24 cellular contexts compared by ENCODE assay signal in genomic region chr16:72060405-72060804, GRCh38. TPM values are rescaled to one million over a fixed set of nuclear protein-coding genes. Genes with fewer than 3 reads are reported as not detected.
A peak's percentile ranks its signal among the peaks of the same experiment; 100 is the strongest.
DNase-seq lines count a peak whose midpoint lies in the region; ATAC-seq, FAIRE-seq and TF ChIP-seq lines count a peak whose summit lies in the region.
"Had no signal": no experiment of that assay in that cellular context is flagged by ENCODE, and none has a peak within 500 bp of the region (broad histone marks: within the 10 kb centered on the region; RNA-seq: fewer than 3 reads in every experiment).

No MANE protein-coding gene starts in this region.

- 0 out of 2 replicates have a peak, but pooled peaks cover 4% of the 10 kb centered on the region for H3K9me3 ChIP-seq in HepG2 (ENCODE audit: low read length)
- no peaks in the 10 kb centered on the region for H3K9me3 ChIP-seq in neutrophil
- H3K9me3 ChIP-seq: A549, BE2C, Caco-2 had no signal

- no peak overlapping the region for H3K4me3 ChIP-seq in HepG2 (replicated peaks in 1 of 3; ENCODE audit: insufficient read depth in 1 of 3, low read depth in 2 of 3, low read length in 3 of 3)
- H3K4me3 ChIP-seq in neutrophil (ENCODE audit: low read depth in 1 of 2, low read length in 1 of 2) = no peak overlapping the region
- H3K4me3 ChIP-seq: A549; BLaER1 treated with 17β-estradiol and CSF1 and Interleukin-3, amounts not matched to agents 10 nM and 100 nM; GM12878; GM23248 had no signal

- no peak overlapping the region for H3K4me2 ChIP-seq in HepG2 (ENCODE audit: low read depth, low read length)
- H3K4me2 ChIP-seq: A549; BLaER1 treated with 17β-estradiol and CSF1 and Interleukin-3, amounts not matched to agents 10 nM and 100 nM had no signal

- peaks cover 3% of the 10 kb centered on the region for H3K79me2 ChIP-seq in HepG2 (ENCODE audit: insufficient read depth, low read length)

- CTCF ChIA-PET in HepG2 (lab: Yijun Ruan, JAX; ENCODE audit: low intra/inter-chr PET ratio, low total read pairs) = no interaction called here
- CTCF ChIA-PET in activated CD4-positive, alpha-beta T cell treated with anti-CD3 and anti-CD28 coated beads, Interleukin-2, amount 10 ng/mL, durations not matched to agents 7 days and 5 days (lab: Charles Lee) = no interaction called here

- H3K27me3 Mint-ChIP-seq in activated CD4-positive, alpha-beta T cell treated with anti-CD3 and anti-CD28 coated beads, Interleukin-2, amount 10 ng/mL, durations not matched to agents 7 days and 5 days = no peaks in the 10 kb centered on the region

- TSS peak; percentile 50 for BruUV-seq in HepG2 (replicated peaks; lab: Mats Ljungman, UMichigan)

- TF ChIP-seq RAD21 in HepG2 (CRISPR knock-in tag; IDR thresholded peaks at IDR 0.05) = no peak

- no peaks in the 10 kb centered on the region for H3K27me3 ChIP-seq in HepG2 (ENCODE audit: control insufficient read depth in 1 of 2, insufficient read depth in 2 of 2, low read length in 2 of 2)
- no peaks in the 10 kb centered on the region for H3K27me3 ChIP-seq in neutrophil
- H3K27me3 ChIP-seq: BE2C; BLaER1 treated with 17β-estradiol and CSF1 and Interleukin-3, amounts not matched to agents 10 nM and 100 nM had no signal

- POLR2A ChIA-PET in HepG2 (lab: Yijun Ruan, JAX) = interaction anchor here (1.8 kb wide), 1 partner anchor 13 kb away, joined by 9 read pairs; no protein-coding TSS in a partner anchor
- POLR2A ChIA-PET in activated CD4-positive, alpha-beta T cell treated with anti-CD3 and anti-CD28 coated beads, Interleukin-2, amount 10 ng/mL, durations not matched to agents 7 days and 5 days (lab: Charles Lee) = no interaction called here

- in situ Hi-C loops in G401 (cut with HindIII; ENCODE audit: low sequenced_read_pairs) (no loop called here), HepG2 (cut with HindIII; ENCODE audit: extremely low pct_ligation_motif_present, low pct_unique_long_range_greater_than_20kb) (no loop called here)

- no peak overlapping the region for H3K27ac Mint-ChIP-seq in activated CD4-positive, alpha-beta T cell treated with anti-CD3 and anti-CD28 coated beads, Interleukin-2, amount 10 ng/mL, durations not matched to agents 7 days and 5 days
- H3K27ac Mint-ChIP-seq: CD8-positive, alpha-beta T cell had no signal

- TF ChIP-seq CTCF in HepG2 (CRISPR knock-in tag; IDR thresholded peaks at IDR 0.05) = no peak
- no peak for TF ChIP-seq CTCF in neutrophil (IDR thresholded peaks at IDR 0.05)

- H3K4me1 ChIP-seq in HepG2 (ENCODE audit: insufficient read depth, low read length) (peaks cover 61% of the 10 kb centered on the region), neutrophil (ENCODE audit: control insufficient read depth in 1 of 2, insufficient read depth in 1 of 2, low read depth in 1 of 2, low read length in 1 of 2) (peaks cover 9 to 13% of the 10 kb centered on the region in 2 experiments)
- H3K4me1 ChIP-seq: A549; BE2C; BLaER1 treated with 17β-estradiol and CSF1 and Interleukin-3, amounts not matched to agents 10 nM and 100 nM; Caco-2 had no signal

- no peak for ATAC-seq in HepG2
- ATAC-seq: A549; CD8-positive, alpha-beta T cell; GM12878 had no signal

- H3K9ac ChIP-seq in HepG2 (ENCODE audit: insufficient read depth, low read depth, low read length) = no peak overlapping the region
- H3K9ac ChIP-seq: BLaER1 treated with 17β-estradiol and CSF1 and Interleukin-3, amounts not matched to agents 10 nM and 100 nM; GM23248 had no signal

- no peak for FAIRE-seq in HepG2 (lab: Jason Lieb, UNC)
- FAIRE-seq: GM12878, GM19239, H1 had no signal

- H3K27ac ChIP-seq in HepG2 (ENCODE audit: extremely low read length, insufficient read depth, low read length) (no peak overlapping the region), neutrophil (peak overlapping the region; percentile 39)
- H3K27ac ChIP-seq: A549; BLaER1 treated with 17β-estradiol and CSF1 and Interleukin-3, amounts not matched to agents 10 nM and 100 nM; GM23248 had no signal

- WGBS in HepG2 (ENCODE audit: low lambda C conversion rate) = 97% methylated on average over 9 of the region's 9 CpGs

- peak; percentile 29 for DNase-seq in G401 (ENCODE audit: low spot score)
- DNase-seq in cerebellar cortex (ENCODE audit: low spot score) = peak; percentile 8
- DNase-seq in HepG2 (ENCODE audit: low spot score) = no peak
- DNase-seq in RKO (ENCODE audit: low spot score) = no peak
- no peak for DNase-seq in activated CD4-positive, alpha-beta T cell treated with anti-CD3 and anti-CD28 coated beads, Interleukin-2, amount 10 ng/mL, durations not matched to agents 7 days and 5 days
- no peak for DNase-seq in NCI-H1105 treated with DMSO at 0.1 percent for 48 hours (lab: John Stamatoyannopoulos, UW)
- DNase-seq: 8988T; ACHN; AML-193; BE2C; Caco-2; CD8-positive, alpha-beta T cell; DMS153; DND-41; GDM1; GM23248; H7; HCEC 1CT had no signal

- H2AFZ ChIP-seq in HepG2 (ENCODE audit: low read length) = no peak overlapping the region
- H2AFZ ChIP-seq: GM23248 had no signal

- no peaks in the 10 kb centered on the region for H3K9me3 Mint-ChIP-seq in activated CD4-positive, alpha-beta T cell treated with anti-CD3 and anti-CD28 coated beads, Interleukin-2, amount 10 ng/mL, durations not matched to agents 7 days and 5 days
- H3K9me3 Mint-ChIP-seq: CD8-positive, alpha-beta T cell had no signal

- H3K4me3 Mint-ChIP-seq in activated CD4-positive, alpha-beta T cell treated with anti-CD3 and anti-CD28 coated beads, Interleukin-2, amount 10 ng/mL, durations not matched to agents 7 days and 5 days = no peak overlapping the region
- H3K4me3 Mint-ChIP-seq: CD8-positive, alpha-beta T cell had no signal

- H3K36me3 ChIP-seq in HepG2 (replicated peaks in 1 of 2; ENCODE audit: control insufficient read depth in 1 of 2, insufficient read depth in 2 of 2, low read length in 2 of 2) (peaks cover 0 to 3% of the 10 kb centered on the region in 2 experiments; a peak in 2 of 5 replicates), neutrophil (peaks cover 10% of the 10 kb centered on the region)
- H3K36me3 ChIP-seq: BE2C had no signal

- H4K20me1 ChIP-seq in HepG2 (ENCODE audit: insufficient read depth, low read length) = no peaks in the 10 kb centered on the region
- H4K20me1 ChIP-seq: BLaER1 treated with 17β-estradiol and CSF1 and Interleukin-3, amounts not matched to agents 10 nM and 100 nM had no signal

- intact Hi-C loops in HepG2 (cut with micrococcal nuclease; ENCODE audit: unreplicated experiment) = no loop called here

- no peaks in the 10 kb centered on the region for H3K4me1 Mint-ChIP-seq in activated CD4-positive, alpha-beta T cell treated with anti-CD3 and anti-CD28 coated beads, Interleukin-2, amount 10 ng/mL, durations not matched to agents 7 days and 5 days

- no peaks in the 10 kb centered on the region for H3K36me3 Mint-ChIP-seq in activated CD4-positive, alpha-beta T cell treated with anti-CD3 and anti-CD28 coated beads, Interleukin-2, amount 10 ng/mL, durations not matched to agents 7 days and 5 days (ENCODE audit: low read depth)

- no peak for TF ChIP-seq EP300 in HepG2 (IDR thresholded peaks at IDR 0.05; ENCODE audit: low read depth in 2 of 2, low read length in 2 of 2)
- TF ChIP-seq EP300 in HepG2 (CRISPR knock-in tag; IDR thresholded peaks at IDR 0.05; ENCODE audit: borderline replicate concordance) = no peak

- no peak for TF ChIP-seq POLR2A in HepG2 (IDR thresholded peaks at IDR 0.05; ENCODE audit: insufficient read depth in 1 of 2, low read depth in 2 of 2, low read length in 2 of 2)

RNA-seq across cellular contexts. Expression of gene HPR, which starts 2.6 kb away (rescaled TPM):
- not detected in 2 replicates for total RNA-seq in G401 (2014; rRNA removed; shearing (Covaris generic))
- 29.5 and 50.5 TPM in 2 replicates for total RNA-seq in HepG2 (2016; rRNA removed; fragmentation: Illumina TruSeq; extraction: Trizol)
- 12.5 and 12.9 TPM in 2 replicates for total RNA-seq in HepG2 (2016; cell fraction: cytosol; rRNA removed; fragmentation: Illumina TruSeq; extraction: Trizol; ENCODE audit: low read depth)
- total RNA-seq in HepG2 (2016; cell fraction: insoluble cytoplasmic fraction; rRNA removed; fragmentation: Illumina TruSeq; extraction: Trizol) = 30.8 and 52.5 TPM in 2 replicates
- total RNA-seq in HepG2 (2016; cell fraction: membrane; rRNA removed; fragmentation: Illumina TruSeq; extraction: Trizol) = 17.8 and 19.1 TPM in 2 replicates
- 41.5 and 48.6 TPM in 2 replicates for total RNA-seq in HepG2 (2016; cell fraction: nucleus; rRNA removed; fragmentation: Illumina TruSeq; extraction: Trizol)
- polyA plus RNA-seq in HepG2 (2011; rRNA removed) = 107 and 123 TPM in 2 replicates
- 94.0 and 130 TPM in 2 replicates for polyA plus RNA-seq in HepG2 (2011; cell fraction: cytosol; rRNA removed)
- 62.2 and 82.7 TPM in 2 replicates for polyA plus RNA-seq in HepG2 (2011; cell fraction: nucleus; rRNA removed)
- 33.5 and 49.7 TPM in 2 replicates for polyA plus RNA-seq in HepG2 (2012)
- polyA plus RNA-seq in HepG2 (2016; cell fraction: cytosol; fragmentation: Illumina TruSeq; extraction: Trizol; ENCODE audit: low read depth) = 10.7 and 12.1 TPM in 2 replicates
- polyA plus RNA-seq in HepG2 (2016; cell fraction: insoluble cytoplasmic fraction; fragmentation: Illumina TruSeq; extraction: Trizol; ENCODE audit: low read depth) = 25.0 and 25.5 TPM in 2 replicates
- 10.2 and 13.0 TPM in 2 replicates for polyA plus RNA-seq in HepG2 (2016; cell fraction: membrane; fragmentation: Illumina TruSeq; extraction: Trizol; ENCODE audit: low read depth)
- polyA plus RNA-seq in HepG2 (2016; cell fraction: nucleus; fragmentation: Illumina TruSeq; extraction: Trizol; ENCODE audit: insufficient read depth, low read depth) = 77.3 and 85.6 TPM in 2 replicates
- polyA minus RNA-seq in HepG2 (2011; rRNA and poly(A)+ RNA removed; ENCODE audit: low replicate concordance) = 45.3 TPM in 1 of 2 replicates, not detected in the other
- 27.7 and 38.2 TPM in 2 replicates for polyA minus RNA-seq in HepG2 (2011; cell fraction: cytosol; rRNA and poly(A)+ RNA removed)
- polyA minus RNA-seq in HepG2 (2011; cell fraction: nucleus; rRNA and poly(A)+ RNA removed) = 22.4 and 28.3 TPM in 2 replicates
- not detected for total RNA-seq in activated CD4-positive, alpha-beta T cell treated with anti-CD3 and anti-CD28 coated beads, Interleukin-2, amount 10 ng/mL, durations not matched to agents 7 days and 5 days
- total RNA-seq: Caco-2; CD8-positive, alpha-beta T cell; GM12878; GM23248; H1; H7 had no signal
- polyA plus RNA-seq: A549, GM23248 had no signal

RNA-seq across cellular contexts. Expression of gene HP, which starts 6.1 kb away (rescaled TPM):
- total RNA-seq in G401 (2014; rRNA removed; shearing (Covaris generic)) = not detected in 2 replicates
- total RNA-seq in HepG2 (2016; rRNA removed; fragmentation: Illumina TruSeq; extraction: Trizol) = 204 and 387 TPM in 2 replicates
- total RNA-seq in HepG2 (2016; cell fraction: cytosol; rRNA removed; fragmentation: Illumina TruSeq; extraction: Trizol; ENCODE audit: low read depth) = 101 and 104 TPM in 2 replicates
- 212 and 406 TPM in 2 replicates for total RNA-seq in HepG2 (2016; cell fraction: insoluble cytoplasmic fraction; rRNA removed; fragmentation: Illumina TruSeq; extraction: Trizol)
- total RNA-seq in HepG2 (2016; cell fraction: membrane; rRNA removed; fragmentation: Illumina TruSeq; extraction: Trizol) = 87.2 and 95.2 TPM in 2 replicates
- 285 and 296 TPM in 2 replicates for total RNA-seq in HepG2 (2016; cell fraction: nucleus; rRNA removed; fragmentation: Illumina TruSeq; extraction: Trizol)
- 524 and 697 TPM in 2 replicates for polyA plus RNA-seq in HepG2 (2011; rRNA removed)
- 453 and 910 TPM in 2 replicates for polyA plus RNA-seq in HepG2 (2011; cell fraction: cytosol; rRNA removed)
- polyA plus RNA-seq in HepG2 (2011; cell fraction: nucleus; rRNA removed) = 156 and 249 TPM in 2 replicates
- polyA plus RNA-seq in HepG2 (2012) = 146 and 552 TPM in 2 replicates
- 90.8 and 96.3 TPM in 2 replicates for polyA plus RNA-seq in HepG2 (2016; cell fraction: cytosol; fragmentation: Illumina TruSeq; extraction: Trizol; ENCODE audit: low read depth)
- 197 and 222 TPM in 2 replicates for polyA plus RNA-seq in HepG2 (2016; cell fraction: insoluble cytoplasmic fraction; fragmentation: Illumina TruSeq; extraction: Trizol; ENCODE audit: low read depth)
- polyA plus RNA-seq in HepG2 (2016; cell fraction: membrane; fragmentation: Illumina TruSeq; extraction: Trizol; ENCODE audit: low read depth) = 71.5 and 78.8 TPM in 2 replicates
- polyA plus RNA-seq in HepG2 (2016; cell fraction: nucleus; fragmentation: Illumina TruSeq; extraction: Trizol; ENCODE audit: insufficient read depth, low read depth) = 495 and 512 TPM in 2 replicates
- polyA minus RNA-seq in HepG2 (2011; rRNA and poly(A)+ RNA removed; ENCODE audit: low replicate concordance) = 0.77 and 754 TPM in 2 replicates
- polyA minus RNA-seq in HepG2 (2011; cell fraction: cytosol; rRNA and poly(A)+ RNA removed) = 250 and 368 TPM in 2 replicates
- 79.4 and 147 TPM in 2 replicates for polyA minus RNA-seq in HepG2 (2011; cell fraction: nucleus; rRNA and poly(A)+ RNA removed)
- not detected for total RNA-seq in activated CD4-positive, alpha-beta T cell treated with anti-CD3 and anti-CD28 coated beads, Interleukin-2, amount 10 ng/mL, durations not matched to agents 7 days and 5 days
- total RNA-seq: CD8-positive, alpha-beta T cell; GM23248; H1 had no signal
- polyA plus RNA-seq: GM12878, GM23248, H1 had no signal

RNA-seq across cellular contexts. Expression of gene TXNL4B, which starts 33.0 kb away (rescaled TPM):
- total RNA-seq in G401 (2014; rRNA removed; shearing (Covaris generic)) = 17.0 and 27.5 TPM in 2 replicates
- 18.3 and 24.4 TPM in 2 replicates for total RNA-seq in HepG2 (2016; rRNA removed; fragmentation: Illumina TruSeq; extraction: Trizol)
- total RNA-seq in HepG2 (2016; cell fraction: cytosol; rRNA removed; fragmentation: Illumina TruSeq; extraction: Trizol; ENCODE audit: low read depth) = 9.5 and 11.8 TPM in 2 replicates
- total RNA-seq in HepG2 (2016; cell fraction: insoluble cytoplasmic fraction; rRNA removed; fragmentation: Illumina TruSeq; extraction: Trizol) = 18.8 and 30.9 TPM in 2 replicates
- 8.7 and 9.5 TPM in 2 replicates for total RNA-seq in HepG2 (2016; cell fraction: membrane; rRNA removed; fragmentation: Illumina TruSeq; extraction: Trizol)
- 9.0 and 14.7 TPM in 2 replicates for total RNA-seq in HepG2 (2016; cell fraction: nucleus; rRNA removed; fragmentation: Illumina TruSeq; extraction: Trizol)
- 14.5 and 17.4 TPM in 2 replicates for polyA plus RNA-seq in HepG2 (2011; rRNA removed)
- 11.2 and 14.4 TPM in 2 replicates for polyA plus RNA-seq in HepG2 (2011; cell fraction: cytosol; rRNA removed)
- polyA plus RNA-seq in HepG2 (2011; cell fraction: nucleus; rRNA removed) = 7.1 and 10.1 TPM in 2 replicates
- 11.4 and 16.0 TPM in 2 replicates for polyA plus RNA-seq in HepG2 (2012)
- 3.8 and 4.9 TPM in 2 replicates for polyA plus RNA-seq in HepG2 (2016; cell fraction: cytosol; fragmentation: Illumina TruSeq; extraction: Trizol; ENCODE audit: low read depth)
- 23.9 and 29.5 TPM in 2 replicates for polyA plus RNA-seq in HepG2 (2016; cell fraction: insoluble cytoplasmic fraction; fragmentation: Illumina TruSeq; extraction: Trizol; ENCODE audit: low read depth)
- 7.5 TPM in 2 replicates for polyA plus RNA-seq in HepG2 (2016; cell fraction: membrane; fragmentation: Illumina TruSeq; extraction: Trizol; ENCODE audit: low read depth)
- polyA plus RNA-seq in HepG2 (2016; cell fraction: nucleus; fragmentation: Illumina TruSeq; extraction: Trizol; ENCODE audit: insufficient read depth, low read depth) = 18.3 and 20.5 TPM in 2 replicates
- 4.6 and 8.0 TPM in 2 replicates for polyA minus RNA-seq in HepG2 (2011; rRNA and poly(A)+ RNA removed; ENCODE audit: low replicate concordance)
- polyA minus RNA-seq in HepG2 (2011; cell fraction: cytosol; rRNA and poly(A)+ RNA removed) = 5.5 and 5.8 TPM in 2 replicates
- polyA minus RNA-seq in HepG2 (2011; cell fraction: nucleus; rRNA and poly(A)+ RNA removed) = 8.6 and 11.6 TPM in 2 replicates
- total RNA-seq in activated CD4-positive, alpha-beta T cell treated with anti-CD3 and anti-CD28 coated beads, Interleukin-2, amount 10 ng/mL, durations not matched to agents 7 days and 5 days = 10 to 100 TPM; 14.8 to 16.0 TPM

RNA-seq across cellular contexts. Expression of gene DHX38, which starts 33.2 kb away (rescaled TPM):
- 46.6 and 71.0 TPM in 2 replicates for total RNA-seq in G401 (2014; rRNA removed; shearing (Covaris generic))
- total RNA-seq in HepG2 (2016; rRNA removed; fragmentation: Illumina TruSeq; extraction: Trizol) = 58.9 and 85.9 TPM in 2 replicates
- 14.5 and 15.5 TPM in 2 replicates for total RNA-seq in HepG2 (2016; cell fraction: cytosol; rRNA removed; fragmentation: Illumina TruSeq; extraction: Trizol; ENCODE audit: low read depth)
- total RNA-seq in HepG2 (2016; cell fraction: insoluble cytoplasmic fraction; rRNA removed; fragmentation: Illumina TruSeq; extraction: Trizol) = 48.6 and 86.7 TPM in 2 replicates
- 21.7 and 23.0 TPM in 2 replicates for total RNA-seq in HepG2 (2016; cell fraction: membrane; rRNA removed; fragmentation: Illumina TruSeq; extraction: Trizol)
- total RNA-seq in HepG2 (2016; cell fraction: nucleus; rRNA removed; fragmentation: Illumina TruSeq; extraction: Trizol) = 82.9 and 85.2 TPM in 2 replicates
- polyA plus RNA-seq in HepG2 (2011; rRNA removed) = 54.4 and 57.8 TPM in 2 replicates
- 33.6 and 46.3 TPM in 2 replicates for polyA plus RNA-seq in HepG2 (2011; cell fraction: cytosol; rRNA removed)
- polyA plus RNA-seq in HepG2 (2011; cell fraction: nucleus; rRNA removed) = 245 and 273 TPM in 2 replicates
- 54.2 and 64.4 TPM in 2 replicates for polyA plus RNA-seq in HepG2 (2012)
- 4.0 and 4.3 TPM in 2 replicates for polyA plus RNA-seq in HepG2 (2016; cell fraction: cytosol; fragmentation: Illumina TruSeq; extraction: Trizol; ENCODE audit: low read depth)
- 40.9 and 48.3 TPM in 2 replicates for polyA plus RNA-seq in HepG2 (2016; cell fraction: insoluble cytoplasmic fraction; fragmentation: Illumina TruSeq; extraction: Trizol; ENCODE audit: low read depth)
- 7.3 and 10.2 TPM in 2 replicates for polyA plus RNA-seq in HepG2 (2016; cell fraction: membrane; fragmentation: Illumina TruSeq; extraction: Trizol; ENCODE audit: low read depth)
- polyA plus RNA-seq in HepG2 (2016; cell fraction: nucleus; fragmentation: Illumina TruSeq; extraction: Trizol; ENCODE audit: insufficient read depth, low read depth) = 193 and 204 TPM in 2 replicates
- 86.4 and 115 TPM in 2 replicates for polyA minus RNA-seq in HepG2 (2011; rRNA and poly(A)+ RNA removed; ENCODE audit: low replicate concordance)
- polyA minus RNA-seq in HepG2 (2011; cell fraction: cytosol; rRNA and poly(A)+ RNA removed) = 47.6 and 64.3 TPM in 2 replicates
- 89.3 and 93.6 TPM in 2 replicates for polyA minus RNA-seq in HepG2 (2011; cell fraction: nucleus; rRNA and poly(A)+ RNA removed)
- total RNA-seq in activated CD4-positive, alpha-beta T cell treated with anti-CD3 and anti-CD28 coated beads, Interleukin-2, amount 10 ng/mL, durations not matched to agents 7 days and 5 days = 10 to 100 TPM; 67.5 to 82.3 TPM

RNA-seq across cellular contexts. Expression of gene DHODH, which starts 51.9 kb away (rescaled TPM):
- 8.4 and 24.5 TPM in 2 replicates for total RNA-seq in G401 (2014; rRNA removed; shearing (Covaris generic))
- 12.7 and 16.4 TPM in 2 replicates for total RNA-seq in HepG2 (2016; rRNA removed; fragmentation: Illumina TruSeq; extraction: Trizol)
- total RNA-seq in HepG2 (2016; cell fraction: cytosol; rRNA removed; fragmentation: Illumina TruSeq; extraction: Trizol; ENCODE audit: low read depth) = 2.8 and 3.5 TPM in 2 replicates
- total RNA-seq in HepG2 (2016; cell fraction: insoluble cytoplasmic fraction; rRNA removed; fragmentation: Illumina TruSeq; extraction: Trizol) = 7.2 and 17.7 TPM in 2 replicates
- total RNA-seq in HepG2 (2016; cell fraction: membrane; rRNA removed; fragmentation: Illumina TruSeq; extraction: Trizol) = 6.4 and 6.5 TPM in 2 replicates
- total RNA-seq in HepG2 (2016; cell fraction: nucleus; rRNA removed; fragmentation: Illumina TruSeq; extraction: Trizol) = 15.5 and 21.3 TPM in 2 replicates
- 9.7 and 10.7 TPM in 2 replicates for polyA plus RNA-seq in HepG2 (2011; rRNA removed)
- 9.2 and 11.3 TPM in 2 replicates for polyA plus RNA-seq in HepG2 (2011; cell fraction: cytosol; rRNA removed)
- polyA plus RNA-seq in HepG2 (2011; cell fraction: nucleus; rRNA removed) = 9.2 and 9.3 TPM in 2 replicates
- 8.3 and 11.2 TPM in 2 replicates for polyA plus RNA-seq in HepG2 (2012)
- polyA plus RNA-seq in HepG2 (2016; cell fraction: cytosol; fragmentation: Illumina TruSeq; extraction: Trizol; ENCODE audit: low read depth) = 3.0 and 3.1 TPM in 2 replicates
- 8.7 and 9.3 TPM in 2 replicates for polyA plus RNA-seq in HepG2 (2016; cell fraction: insoluble cytoplasmic fraction; fragmentation: Illumina TruSeq; extraction: Trizol; ENCODE audit: low read depth)
- polyA plus RNA-seq in HepG2 (2016; cell fraction: membrane; fragmentation: Illumina TruSeq; extraction: Trizol; ENCODE audit: low read depth) = 3.3 and 4.6 TPM in 2 replicates
- 19.3 and 27.3 TPM in 2 replicates for polyA plus RNA-seq in HepG2 (2016; cell fraction: nucleus; fragmentation: Illumina TruSeq; extraction: Trizol; ENCODE audit: insufficient read depth, low read depth)
- 7.9 and 10.5 TPM in 2 replicates for polyA minus RNA-seq in HepG2 (2011; rRNA and poly(A)+ RNA removed; ENCODE audit: low replicate concordance)
- polyA minus RNA-seq in HepG2 (2011; cell fraction: cytosol; rRNA and poly(A)+ RNA removed) = 4.6 and 5.8 TPM in 2 replicates
- polyA minus RNA-seq in HepG2 (2011; cell fraction: nucleus; rRNA and poly(A)+ RNA removed) = 8.2 and 11.4 TPM in 2 replicates
- 10 to 100 TPM; 10.9 to 11.8 TPM for total RNA-seq in activated CD4-positive, alpha-beta T cell treated with anti-CD3 and anti-CD28 coated beads, Interleukin-2, amount 10 ng/mL, durations not matched to agents 7 days and 5 days

Comparison
In these comparisons a context has a peak if more than half of its experiments do, and no peak if none do; other contexts are left out.
1. DNase-seq: peak in G401 (single experiment) and cerebellar cortex (single experiment); none in HepG2 (single experiment), RKO (single experiment), activated CD4-positive, alpha-beta T cell treated with anti-CD3 and anti-CD28 coated beads, Interleukin-2, amount 10 ng/mL, durations not matched to agents 7 days and 5 days (single experiment) and NCI-H1105 treated with DMSO at 0.1 percent for 48 hours (single experiment).
2. RNA of gene HPR, which starts 2.6 kb away (total RNA-seq): 12.5 to 52.5 TPM in HepG2; not detected in G401 and not detected in activated CD4-positive, alpha-beta T cell treated with anti-CD3 and anti-CD28 coated beads, Interleukin-2, amount 10 ng/mL, durations not matched to agents 7 days and 5 days; every median in the first group is over 10 times any median in the second.
3. RNA of gene HP, which starts 6.1 kb away (total RNA-seq): 87.2 to 406 TPM in HepG2; not detected in G401 and not detected in activated CD4-positive, alpha-beta T cell treated with anti-CD3 and anti-CD28 coated beads, Interleukin-2, amount 10 ng/mL, durations not matched to agents 7 days and 5 days; every median in the first group is over 10 times any median in the second.